8 cellular contexts compared by ENCODE assay signal in genomic region chr13:75637101-75637774, GRCh38. TPM values are rescaled to one million over a fixed set of nuclear protein-coding genes. Genes with fewer than 3 reads are reported as not detected.
DNase-seq lines count a peak whose midpoint lies in the region; ATAC-seq and TF ChIP-seq lines count a peak whose summit lies in the region.

No MANE protein-coding gene starts in this region.

- H3K36me3 ChIP-seq in thyroid gland: no peaks in the 10 kb centered on the region

- TF ChIP-seq POLR2A in thyroid gland (IDR thresholded peaks at IDR 0.05): no peak

- H3K9me3 Mint-ChIP-seq in activated CD4-positive, alpha-beta T cell treated with anti-CD3 and anti-CD28 coated beads, Interleukin-2, amount 10 ng/mL, durations not matched to agents 24 days and 14 days: no peaks in the 10 kb centered on the region
- no peaks in the 10 kb centered on the region for H3K9me3 Mint-ChIP-seq in activated CD4-positive, alpha-beta memory T cell treated with anti-CD3 and anti-CD28 coated beads for 36 hours
- peaks cover 0 to 2% (median 0%) of the 10 kb centered on the region in 6 donors for H3K9me3 Mint-ChIP-seq in immature natural killer cell

- H3K27ac Mint-ChIP-seq in activated CD4-positive, alpha-beta T cell treated with anti-CD3 and anti-CD28 coated beads, Interleukin-2, amount 10 ng/mL, durations not matched to agents 24 days and 14 days: no peak overlapping the region
- H3K27ac Mint-ChIP-seq in activated CD4-positive, alpha-beta memory T cell treated with anti-CD3 and anti-CD28 coated beads for 36 hours: no peak overlapping the region
- peak overlapping the region in 1 of 6 donors; percentile 58 for H3K27ac Mint-ChIP-seq in immature natural killer cell

- H3K27me3 ChIP-seq in thyroid gland: no peaks in the 10 kb centered on the region

- TF ChIP-seq CTCF in thyroid gland (IDR thresholded peaks at IDR 0.05): no peak

- H3K4me1 Mint-ChIP-seq in activated CD4-positive, alpha-beta T cell treated with anti-CD3 and anti-CD28 coated beads, Interleukin-2, amount 10 ng/mL, durations not matched to agents 24 days and 14 days: peaks cover 16% of the 10 kb centered on the region
- peaks cover 10% of the 10 kb centered on the region for H3K4me1 Mint-ChIP-seq in activated CD4-positive, alpha-beta memory T cell treated with anti-CD3 and anti-CD28 coated beads for 36 hours (ENCODE audit: low read depth)
- peaks cover 11 to 13% of the 10 kb centered on the region in 2 donors for H3K4me1 Mint-ChIP-seq in immature natural killer cell

- POLR2A ChIA-PET in activated CD4-positive, alpha-beta memory T cell treated with anti-CD3 and anti-CD28 coated beads for 36 hours (lab: Charles Lee): no interaction called here

- no peak for ATAC-seq in HG02885 (IDR thresholded peaks at IDR 0.05; ENCODE audit: poor library complexity, unreplicated experiment)

- intact Hi-C loops in activated CD4-positive, alpha-beta T cell treated with anti-CD3 and anti-CD28 coated beads, Interleukin-2, amount 10 ng/mL, durations not matched to agents 24 days and 14 days (cut with micrococcal nuclease): loop anchor here (5.0 kb wide), 3 partner anchors 85 to 150 kb away; no protein-coding TSS in a partner anchor
- intact Hi-C loops in activated CD4-positive, alpha-beta memory T cell treated with anti-CD3 and anti-CD28 coated beads for 36 hours (cut with micrococcal nuclease): loop anchor here (10.0 kb wide), 1 partner anchor 272 kb away; no protein-coding TSS in a partner anchor
- intact Hi-C loops in thyroid gland (cut with DNase I): no loop called here

- WGBS in thyroid gland, 2 donors: 15 to 36% methylated on average over 16 to 19 of the region's 19 CpGs

- no peak for DNase-seq in activated CD4-positive, alpha-beta T cell treated with anti-CD3 and anti-CD28 coated beads, Interleukin-2, amount 10 ng/mL, durations not matched to agents 24 days and 14 days
- DNase-seq in activated CD4-positive, alpha-beta T cell treated with anti-CD3 and anti-CD28 coated beads, Interleukin-2, amount 50 U/mL, for 4 hours: no peak
- DNase-seq in activated CD4-positive, alpha-beta memory T cell treated with anti-CD3 and anti-CD28 coated beads for 36 hours: no peak
- DNase-seq in immature natural killer cell (no peak), thyroid gland (no peak), caudate nucleus (lab: John Stamatoyannopoulos, UW) (no peak)
- no peak for DNase-seq in stimulated activated CD8-positive, alpha-beta memory T cell treated with anti-CD3 and anti-CD28 coated beads, Interleukin-4, amount 100 ng/mL, for 48 hours

- H3K9me3 ChIP-seq in thyroid gland: no peaks in the 10 kb centered on the region

- H3K4me3 Mint-ChIP-seq in activated CD4-positive, alpha-beta T cell treated with anti-CD3 and anti-CD28 coated beads, Interleukin-2, amount 10 ng/mL, durations not matched to agents 24 days and 14 days: peak overlapping the region; percentile 79
- peak overlapping the region; percentile 74 for H3K4me3 Mint-ChIP-seq in activated CD4-positive, alpha-beta memory T cell treated with anti-CD3 and anti-CD28 coated beads for 36 hours
- peak overlapping the region; percentile 72 to 83 (median 76) for H3K4me3 Mint-ChIP-seq in immature natural killer cell

- peak overlapping the region; percentile 49 to 94 (median 84) for H3K4me3 ChIP-seq in thyroid gland (replicated peaks in 1 of 3)

- H3K4me1 ChIP-seq in thyroid gland: peaks cover 18 to 36% of the 10 kb centered on the region in 2 donors

- peak overlapping the region; percentile 95 to 98 (median 98) for H3K27ac ChIP-seq in thyroid gland
- H3K27ac ChIP-seq in caudate nucleus (ENCODE audit: low read depth, low read length): no peak overlapping the region

- peaks cover 21% of the 10 kb centered on the region for H3K27me3 Mint-ChIP-seq in activated CD4-positive, alpha-beta T cell treated with anti-CD3 and anti-CD28 coated beads, Interleukin-2, amount 10 ng/mL, durations not matched to agents 24 days and 14 days
- peaks cover 10% of the 10 kb centered on the region for H3K27me3 Mint-ChIP-seq in activated CD4-positive, alpha-beta memory T cell treated with anti-CD3 and anti-CD28 coated beads for 36 hours
- peaks cover 5 to 11% (median 9%) of the 10 kb centered on the region in 3 donors for H3K27me3 Mint-ChIP-seq in immature natural killer cell (ENCODE audit: low read depth in 3 of 3)

- CTCF ChIA-PET in activated CD4-positive, alpha-beta memory T cell treated with anti-CD3 and anti-CD28 coated beads for 36 hours (lab: Charles Lee): no interaction called here

- peaks cover 1% of the 10 kb centered on the region for H3K36me3 Mint-ChIP-seq in activated CD4-positive, alpha-beta T cell treated with anti-CD3 and anti-CD28 coated beads, Interleukin-2, amount 10 ng/mL, durations not matched to agents 24 days and 14 days (ENCODE audit: low read depth)
- H3K36me3 Mint-ChIP-seq in activated CD4-positive, alpha-beta memory T cell treated with anti-CD3 and anti-CD28 coated beads for 36 hours: no peaks in the 10 kb centered on the region
- no peaks in the 10 kb centered on the region for H3K36me3 Mint-ChIP-seq in immature natural killer cell

RNA-seq across cellular contexts. Expression of gene LMO7, which starts 1.1 kb away (rescaled TPM):
- total RNA-seq in activated CD4-positive, alpha-beta T cell treated with anti-CD3 and anti-CD28 coated beads, Interleukin-2, amount 10 ng/mL, durations not matched to agents 24 days and 14 days: 4.3 and 5.8 TPM in 2 replicates
- 1 to 10 TPM; 7.8 to 8.7 TPM for total RNA-seq in activated CD4-positive, alpha-beta memory T cell treated with anti-CD3 and anti-CD28 coated beads for 36 hours
- 1 to 10 TPM in 1 of 3 donors, under 1 TPM in 1, not detected in 1; 0.96 to 4.1 TPM for polyA plus RNA-seq in immature natural killer cell
- 100 to 1,000 TPM; 129 to 218 (median 185) TPM for total RNA-seq in thyroid gland

Comparison
In these comparisons a context has a peak if more than half of its experiments do, and no peak if none do; other contexts are left out.
1. RNA of gene LMO7, which starts 1.1 kb away (total RNA-seq): 129 to 218 TPM in thyroid gland; 7.8 to 8.7 TPM in activated CD4-positive, alpha-beta memory T cell treated with anti-CD3 and anti-CD28 coated beads for 36 hours and 4.3 to 5.8 TPM in activated CD4-positive, alpha-beta T cell treated with anti-CD3 and anti-CD28 coated beads, Interleukin-2, amount 10 ng/mL, durations not matched to agents 24 days and 14 days; every median in the first group is over 10 times any median in the second.
2. Peak in every context shown above with its lines, with median percentiles within 50 percentile points of each other: H3K4me3 Mint-ChIP-seq.